In the genomic region with DNA sequence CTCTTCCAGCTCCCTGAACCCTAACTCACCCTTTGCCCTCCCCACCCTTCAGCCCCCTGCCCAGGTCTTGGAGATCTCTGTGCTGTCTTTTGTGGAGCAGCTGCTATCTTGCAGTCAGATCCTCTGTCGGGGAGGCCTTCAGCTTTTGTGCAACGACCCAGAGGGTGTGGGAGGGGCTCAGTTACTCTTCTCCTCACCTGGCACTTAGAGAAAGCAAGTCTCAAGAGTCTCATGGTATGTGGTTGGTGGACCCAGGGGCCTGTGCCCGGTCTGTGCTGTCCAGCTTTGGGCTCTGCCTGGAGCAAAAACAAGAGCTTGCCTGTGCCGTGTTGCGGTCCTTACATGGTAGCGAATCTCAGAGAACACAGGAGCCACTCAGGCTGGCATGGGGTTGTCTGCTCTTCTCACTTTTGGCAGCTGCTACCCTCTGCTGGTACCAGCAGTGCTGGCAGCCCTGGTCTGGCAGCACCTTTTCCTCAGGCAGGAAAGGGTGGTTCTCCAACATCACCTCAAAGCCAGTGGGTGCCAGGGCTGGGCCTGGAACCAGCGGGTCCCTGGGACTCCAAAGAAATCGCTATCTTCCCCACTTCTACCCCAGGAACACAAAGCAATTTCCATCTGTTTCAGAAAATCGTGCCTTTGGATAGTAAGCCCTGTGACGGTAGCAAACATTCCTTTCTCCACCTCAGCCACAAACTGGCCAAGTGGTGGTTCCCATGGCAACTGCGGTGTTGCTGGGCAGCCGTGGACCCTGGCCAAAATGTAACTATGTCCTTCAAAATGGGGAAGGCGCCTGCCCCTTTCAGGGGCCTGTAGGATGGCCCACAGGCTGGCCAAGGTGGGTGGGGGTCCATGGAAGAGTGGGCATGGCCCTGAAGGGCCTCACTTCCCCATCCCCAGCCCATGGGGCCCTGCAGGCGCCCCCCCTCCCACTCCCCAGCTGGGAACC, we compare ENCODE assay signal across 9 cellular contexts.
DNase-seq lines count a peak whose midpoint lies in the region; ATAC-seq, FAIRE-seq and TF ChIP-seq lines count a peak whose summit lies in the region.
"Had no signal": no experiment of that assay in that cellular context is flagged by ENCODE, and none has a peak within 500 bp of the region (broad histone marks: within the 10 kb centered on the region; RNA-seq: fewer than 3 reads in every experiment).

No MANE protein-coding gene starts in this region.

- no peak for FAIRE-seq in K562 (lab: Jason Lieb, UNC)

- no peaks in the 10 kb centered on the region for H3K36me3 ChIP-seq in GM23248 (ENCODE audit: low read depth)
- no peaks in the 10 kb centered on the region for H3K36me3 ChIP-seq in Panc1 (ENCODE audit: control insufficient read depth, insufficient read depth, low read length)
- no peaks in the 10 kb centered on the region for H3K36me3 ChIP-seq in K562 (ENCODE audit: control insufficient read depth, insufficient read depth, low read length)
- peaks cover 0 to 2% of the 10 kb centered on the region in 2 donors for H3K36me3 ChIP-seq in stomach smooth muscle (ENCODE audit: control insufficient read depth in 2 of 2, insufficient read depth in 2 of 2, low read length in 2 of 2)

- no TSS peak for BruUV-seq in Panc1 (replicated peaks; lab: Mats Ljungman, UMichigan)
- BruUV-seq in K562 (replicated peaks; lab: Mats Ljungman, UMichigan), result no TSS peak

- in situ Hi-C loops in GM23248 (cut with MboI) (no loop called here), Panc1 (cut with HindIII; ENCODE audit: low pct_unique_long_range_greater_than_20kb, low sequenced_read_pairs) (no loop called here), K562 (cut with MboI) (no loop called here)

- H3K79me2 ChIP-seq in GM23248 (ENCODE audit: insufficient read depth) (0 out of 2 replicates have a peak, but pooled peaks cover 6% of the 10 kb centered on the region), K562 (ENCODE audit: control insufficient read depth, insufficient read depth, low read length) (no peaks in the 10 kb centered on the region)

- H3K27ac ChIP-seq in GM23248 (no peak overlapping the region), Panc1 (ENCODE audit: low read length) (no peak overlapping the region), K562 (ENCODE audit: extremely low read depth, low read depth, low read length) (no peak overlapping the region), stomach smooth muscle (ENCODE audit: low read length) (peak overlapping the region; percentile 99)
- H3K27ac ChIP-seq: psoas muscle had no signal

- no peaks in the 10 kb centered on the region for H3K9me2 ChIP-seq in GM23248 (ENCODE audit: insufficient read depth)

- H3K9ac ChIP-seq in GM23248 (no peak overlapping the region), K562 (ENCODE audit: insufficient read depth in 1 of 2, low read depth in 2 of 2, low read length in 2 of 2) (no peak overlapping the region), stomach smooth muscle (ENCODE audit: low read length in 2 of 2) (peak overlapping the region; percentile 75 to 78)

- H3K27me3 ChIP-seq in GM23248 (replicated peaks; ENCODE audit: insufficient read depth) (no peaks in the 10 kb centered on the region), Panc1 (ENCODE audit: control insufficient read depth, insufficient read depth, low read length) (no peaks in the 10 kb centered on the region), K562 (ENCODE audit: control insufficient read depth in 2 of 2, insufficient read depth in 2 of 2, low read length in 2 of 2) (peaks cover 0 to 14% of the 10 kb centered on the region in 2 experiments; a peak in 2 of 5 replicates), stomach smooth muscle (ENCODE audit: control insufficient read depth in 1 of 2, insufficient read depth in 2 of 2, low read length in 2 of 2) (no peaks in the 10 kb centered on the region)

- no peak for TF ChIP-seq POLR2A in K562 (conservative IDR thresholded peaks at IDR 0.05)

- H4K20me1 ChIP-seq in GM23248 (ENCODE audit: insufficient read depth) (no peaks in the 10 kb centered on the region), K562 (replicated peaks; ENCODE audit: control insufficient read depth, insufficient read depth, low read length) (no peaks in the 10 kb centered on the region)

- WGBS in GM23248 (ENCODE audit: low coverage in 1 of 2, low lambda C conversion rate in 2 of 2, missing lambda C conversion rate in 2 of 2), 2 experiments, result 70 to 80% methylated on average over 12 to 14 of the region's 14 CpGs
- WGBS in K562 (ENCODE audit: insufficient coverage, low coverage, missing lambda C conversion rate), result 1% methylated on average over 9 of the region's 14 CpGs

- H2AFZ ChIP-seq in GM23248 (no peak overlapping the region), K562 (ENCODE audit: low read depth, low read length) (no peak overlapping the region)

- TF ChIP-seq RAD21 in K562 (CRISPR knock-in tag; conservative IDR thresholded peaks at IDR 0.05 in 1 of 2, IDR thresholded peaks at IDR 0.05 in 1 of 2), result no peak

- DNase-seq in GM23248, result peak; percentile 49
- DNase-seq in Panc1 (ENCODE audit: low read depth, low spot score), result no peak
- no peak for DNase-seq in K562 (ENCODE audit: extremely low read depth in 1 of 4, low spot score in 3 of 4)
- DNase-seq in left lobe of liver (ENCODE audit: low spot score), result no peak
- DNase-seq in foreskin melanocyte, result no peak
- DNase-seq: psoas muscle had no signal

- ATAC-seq in Panc1 (0 out of 2 replicates have a peak, but pooled peaks have one; percentile 63), K562 (no peak), left lobe of liver (peak; percentile 73), GM19395 (IDR thresholded peaks at IDR 0.05; ENCODE audit: unreplicated experiment) (no peak), GM18858 (IDR thresholded peaks at IDR 0.05; ENCODE audit: unreplicated experiment) (no peak)

- H3K4me3 ChIP-seq in GM23248, result no peak overlapping the region
- no peak overlapping the region for H3K4me3 ChIP-seq in Panc1 (ENCODE audit: low read depth in 2 of 2, low read length in 2 of 2)
- H3K4me3 ChIP-seq in K562, result no peak overlapping the region
- H3K4me3 ChIP-seq in stomach smooth muscle (ENCODE audit: low read length in 2 of 2), result peak overlapping the region in 1 of 2 donors; percentile 29
- H3K4me3 ChIP-seq: psoas muscle had no signal

- H3K9me1 ChIP-seq in K562 (ENCODE audit: control insufficient read depth, insufficient read depth, low read length), result no peaks in the 10 kb centered on the region

- CTCF ChIA-PET in Panc1 (lab: Charles Lee), result no interaction called here
- CTCF ChIA-PET in K562 (lab: Yijun Ruan, JAX; ENCODE audit: low intra/inter-chr PET ratio), result no interaction called here

- POLR2A ChIA-PET in Panc1 (lab: Charles Lee), result no interaction called here
- POLR2A ChIA-PET in K562 (lab: Yijun Ruan, JAX), result no interaction called here

- peaks cover 18% of the 10 kb centered on the region for H3K4me1 ChIP-seq in GM23248 (ENCODE audit: insufficient read depth)
- H3K4me1 ChIP-seq in Panc1 (ENCODE audit: control insufficient read depth, insufficient read depth, low read length), result no peaks in the 10 kb centered on the region
- no peaks in the 10 kb centered on the region for H3K4me1 ChIP-seq in K562 (replicated peaks in 1 of 2; ENCODE audit: control insufficient read depth in 2 of 2, insufficient read depth in 2 of 2, low read length in 2 of 2)
- H3K4me1 ChIP-seq in stomach smooth muscle (ENCODE audit: control insufficient read depth, insufficient read depth, low read length), result peaks cover 62% of the 10 kb centered on the region
- H3K4me1 ChIP-seq: psoas muscle had no signal

- H3K4me2 ChIP-seq in GM23248 (ENCODE audit: unreplicated experiment), result no peak overlapping the region
- no peak overlapping the region for H3K4me2 ChIP-seq in K562 (ENCODE audit: insufficient read depth, low read length)

- TF ChIP-seq EP300 in K562 (IDR thresholded peaks at IDR 0.05; ENCODE audit: low read length), result no peak

- H3K9me3 ChIP-seq in GM23248 (ENCODE audit: low read depth) (no peaks in the 10 kb centered on the region), Panc1 (ENCODE audit: control insufficient read depth, insufficient read depth, low read depth, low read length) (no peaks in the 10 kb centered on the region), K562 (replicated peaks; ENCODE audit: control insufficient read depth, insufficient read depth, low read depth, low read length) (no peaks in the 10 kb centered on the region), stomach smooth muscle (ENCODE audit: control insufficient read depth in 2 of 2, low read length in 2 of 2) (peaks cover 3 to 10% of the 10 kb centered on the region in 2 donors)
- H3K9me3 ChIP-seq: psoas muscle had no signal

- TF ChIP-seq CTCF in Panc1 (IDR thresholded peaks at IDR 0.05) (peak; percentile 27), K562 (IDR thresholded peaks at IDR 0.05 in 2 of 3, conservative IDR thresholded peaks at IDR 0.05 in 1 of 3; ENCODE audit: insufficient read depth in 2 of 3, low read depth in 1 of 3, low read length in 3 of 3) (no peak)

- intact Hi-C loops in Panc1 (cut with micrococcal nuclease; ENCODE audit: unreplicated experiment), result no loop called here
- intact Hi-C loops in K562 (cut with micrococcal nuclease), result no loop called here

- peaks cover 33% of the 10 kb centered on the region for H3F3A ChIP-seq in GM23248 (ENCODE audit: insufficient read depth)

TF ChIP-seq in K562, 482 proteins besides CTCF, POLR2A, EP300 and RAD21 (continues in another document):
- TF ChIP-seq, protein P1, sequence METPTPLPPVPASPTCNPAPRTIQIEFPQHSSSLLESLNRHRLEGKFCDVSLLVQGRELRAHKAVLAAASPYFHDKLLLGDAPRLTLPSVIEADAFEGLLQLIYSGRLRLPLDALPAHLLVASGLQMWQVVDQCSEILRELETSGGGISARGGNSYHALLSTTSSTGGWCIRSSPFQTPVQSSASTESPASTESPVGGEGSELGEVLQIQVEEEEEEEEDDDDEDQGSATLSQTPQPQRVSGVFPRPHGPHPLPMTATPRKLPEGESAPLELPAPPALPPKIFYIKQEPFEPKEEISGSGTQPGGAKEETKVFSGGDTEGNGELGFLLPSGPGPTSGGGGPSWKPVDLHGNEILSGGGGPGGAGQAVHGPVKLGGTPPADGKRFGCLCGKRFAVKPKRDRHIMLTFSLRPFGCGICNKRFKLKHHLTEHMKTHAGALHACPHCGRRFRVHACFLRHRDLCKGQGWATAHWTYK (CRISPR knock-in tag; IDR thresholded peaks at IDR 0.05), result no peak
- no peak for TF ChIP-seq ZNF124 (CRISPR knock-in tag; IDR thresholded peaks at IDR 0.05)
- no peak for TF ChIP-seq ZNF232 (CRISPR knock-in tag; IDR thresholded peaks at IDR 0.05)
- peak; percentile 66 for TF ChIP-seq RFX1 (IDR thresholded peaks at IDR 0.05)
- TF ChIP-seq RNF2 (IDR thresholded peaks at IDR 0.05), result no peak
- no peak for TF ChIP-seq FOXK2 (conservative IDR thresholded peaks at IDR 0.05 in 1 of 2, IDR thresholded peaks at IDR 0.05 in 1 of 2; ENCODE audit: low read depth in 2 of 2)
- TF ChIP-seq, protein P2, sequence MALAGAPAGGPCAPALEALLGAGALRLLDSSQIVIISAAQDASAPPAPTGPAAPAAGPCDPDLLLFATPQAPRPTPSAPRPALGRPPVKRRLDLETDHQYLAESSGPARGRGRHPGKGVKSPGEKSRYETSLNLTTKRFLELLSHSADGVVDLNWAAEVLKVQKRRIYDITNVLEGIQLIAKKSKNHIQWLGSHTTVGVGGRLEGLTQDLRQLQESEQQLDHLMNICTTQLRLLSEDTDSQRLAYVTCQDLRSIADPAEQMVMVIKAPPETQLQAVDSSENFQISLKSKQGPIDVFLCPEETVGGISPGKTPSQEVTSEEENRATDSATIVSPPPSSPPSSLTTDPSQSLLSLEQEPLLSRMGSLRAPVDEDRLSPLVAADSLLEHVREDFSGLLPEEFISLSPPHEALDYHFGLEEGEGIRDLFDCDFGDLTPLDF (CRISPR knock-in tag; IDR thresholded peaks at IDR 0.05), result no peak

Comparison
In these comparisons a context has a peak if more than half of its experiments do, and no peak if none do; other contexts are left out.
1. H3K9ac ChIP-seq: peak in stomach smooth muscle (2 of 2); none in GM23248 (single experiment) and K562 (0 of 2).
2. ATAC-seq: peak in Panc1 (single experiment) and left lobe of liver (single experiment); none in K562 (single experiment), GM19395 (single experiment) and GM18858 (single experiment).